8 cellular contexts compared by ENCODE assay signal in genomic region chr19:39832341-39833083, GRCh38. TPM values are rescaled to one million over a fixed set of nuclear protein-coding genes. Genes with fewer than 3 reads are reported as not detected.
DNase-seq lines count a peak whose midpoint lies in the region; ATAC-seq, FAIRE-seq and TF ChIP-seq lines count a peak whose summit lies in the region.

No MANE protein-coding gene starts in this region.

- H3K36me3 ChIP-seq in kidney (ENCODE audit: control insufficient read depth in 1 of 2, insufficient read depth in 2 of 2, low read length in 2 of 2) = peaks cover 19 to 53% of the 10 kb centered on the region in 2 donors

- H3K4me3 Mint-ChIP-seq in T-helper 1 cell treated with Interleukin-12 subunit alpha and Interleukin-12 subunit beta and Interleukin-4 antibody, amounts not matched to agents 30 μg/mL and 1 μg/mL, for 36 hours = peak overlapping the region; percentile 73

- no peaks in the 10 kb centered on the region for H3K27me3 Mint-ChIP-seq in T-helper 1 cell treated with Interleukin-12 subunit alpha and Interleukin-12 subunit beta and Interleukin-4 antibody, amounts not matched to agents 30 μg/mL and 1 μg/mL, for 36 hours (ENCODE audit: low read depth)

- peaks cover 7 to 13% of the 10 kb centered on the region in 2 donors for H3K4me1 ChIP-seq in kidney (ENCODE audit: control insufficient read depth in 1 of 2, insufficient read depth in 1 of 2, low read depth in 1 of 2, low read length in 2 of 2)

- peaks cover 35% of the 10 kb centered on the region for H3K36me3 Mint-ChIP-seq in T-helper 1 cell treated with Interleukin-12 subunit alpha and Interleukin-12 subunit beta and Interleukin-4 antibody, amounts not matched to agents 30 μg/mL and 1 μg/mL, for 36 hours (ENCODE audit: low read depth)

- H3K27ac ChIP-seq in angular gyrus (ENCODE audit: low read depth, low read length) (peak overlapping the region; percentile 95), kidney (ENCODE audit: low read depth in 2 of 2, low read length in 2 of 2) (peak overlapping the region in 1 of 2 donors; percentile 92)

- TF ChIP-seq CTCF in kidney (IDR thresholded peaks at IDR 0.05; ENCODE audit: borderline replicate concordance, extremely low read depth, insufficient read depth) (no peak), GM10266 (IDR thresholded peaks at IDR 0.05; ENCODE audit: control insufficient read depth, insufficient read depth, low read depth, missing control alignments) (no peak)

- peaks cover 28% of the 10 kb centered on the region for H3K4me1 Mint-ChIP-seq in T-helper 1 cell treated with Interleukin-12 subunit alpha and Interleukin-12 subunit beta and Interleukin-4 antibody, amounts not matched to agents 30 μg/mL and 1 μg/mL, for 36 hours (ENCODE audit: low read depth)

- H3K4me3 ChIP-seq in kidney (ENCODE audit: low read length in 2 of 2) = peak overlapping the region; percentile 72 to 94

- H3K9me3 ChIP-seq in kidney (ENCODE audit: control insufficient read depth in 1 of 2, low read length in 2 of 2) = no peaks in the 10 kb centered on the region

- no peak for ATAC-seq in GM21717 (IDR thresholded peaks at IDR 0.05; ENCODE audit: unreplicated experiment)

- no peak for FAIRE-seq in kidney (lab: Jason Lieb, UNC)

- H3K27ac Mint-ChIP-seq in T-helper 1 cell treated with Interleukin-12 subunit alpha and Interleukin-12 subunit beta and Interleukin-4 antibody, amounts not matched to agents 30 μg/mL and 1 μg/mL, for 36 hours = peak overlapping the region; percentile 72

- intact Hi-C loops in kidney (cut with DNase I) = no loop called here

- no peaks in the 10 kb centered on the region for H3K9me3 Mint-ChIP-seq in T-helper 1 cell treated with Interleukin-12 subunit alpha and Interleukin-12 subunit beta and Interleukin-4 antibody, amounts not matched to agents 30 μg/mL and 1 μg/mL, for 36 hours

- H3K9ac ChIP-seq in kidney (ENCODE audit: low read length in 2 of 2) = peak overlapping the region; percentile 49 to 86

- DNase-seq in T-helper 1 cell (no peak), kidney (no peak), stromal cell of bone marrow (ENCODE audit: low read depth) (peak; percentile 28), GM10266 (ENCODE audit: extremely low spot score) (no peak), DMS53 (lab: John Stamatoyannopoulos, UW) (no peak)

RNA-seq across cellular contexts. Expression of gene DYRK1B, which starts 1.4 kb away (rescaled TPM):
- 28.9 TPM for total RNA-seq in kidney
- 18.9 TPM for polyA plus RNA-seq in kidney (ENCODE audit: insufficient read depth, low read depth, low replicate concordance)

RNA-seq across cellular contexts. Expression of gene FBL, which starts 13.7 kb away (rescaled TPM):
- total RNA-seq in kidney = 165 TPM
- polyA plus RNA-seq in kidney (ENCODE audit: insufficient read depth, low read depth, low replicate concordance) = 155 TPM

RNA-seq across cellular contexts. Expression of gene LEUTX, which starts 53.9 kb away (rescaled TPM):
- not detected for total RNA-seq in kidney
- polyA plus RNA-seq in kidney (ENCODE audit: insufficient read depth, low read depth, low replicate concordance) = not detected
